ENCODE assay signal across 8 cellular contexts in genomic region chr1:7646981-7647901, GRCh38.
A peak's percentile ranks its signal among the peaks of the same experiment; 100 is the strongest.
DNase-seq lines count a peak whose midpoint lies in the region; ATAC-seq, FAIRE-seq and TF ChIP-seq lines count a peak whose summit lies in the region.

No MANE protein-coding gene starts in this region.

- H3K27ac Mint-ChIP-seq in astrocyte (ENCODE audit: unreplicated experiment), result no peak overlapping the region

- peak; percentile 66 for DNase-seq in DMS79 treated with DMSO at 0.1 percent for 48 hours (lab: John Stamatoyannopoulos, UW)
- DNase-seq in LNCaP clone FGC (ENCODE audit: low read depth), result no peak
- DNase-seq in T1000 (lab: John Stamatoyannopoulos, UW), result peak; percentile 57
- DNase-seq in astrocyte (ENCODE audit: low read depth), result no peak
- peak; percentile 95 for DNase-seq in iPS-NIHi11 (ENCODE audit: low spot score)
- peak; percentile 80 for DNase-seq in stimulated activated CD4-positive, alpha-beta T cell treated with anti-CD3 and anti-CD28 coated beads, Interleukin-15, amount 100 ng/mL, for 24 hours

- H3K79me2 ChIP-seq in astrocyte (ENCODE audit: insufficient read depth, low read length), result no peaks in the 10 kb centered on the region

- no peak overlapping the region for H3K4me3 ChIP-seq in LNCaP clone FGC (ENCODE audit: low read depth, low read length)
- H3K4me3 ChIP-seq in astrocyte (ENCODE audit: insufficient read depth, low read depth, low read length), result no peak overlapping the region

- H3K9ac ChIP-seq in astrocyte (ENCODE audit: low read length), result no peak overlapping the region

- H3K4me2 ChIP-seq in astrocyte (ENCODE audit: low read length), result no peak overlapping the region

- peaks cover 5% of the 10 kb centered on the region for H3K36me3 Mint-ChIP-seq in astrocyte (ENCODE audit: low read depth, unreplicated experiment)

- no peak overlapping the region for H3K4me3 Mint-ChIP-seq in astrocyte (ENCODE audit: unreplicated experiment)

- H2AFZ ChIP-seq in astrocyte (ENCODE audit: low read depth, low read length), result no peak overlapping the region

- H3K9me3 ChIP-seq in astrocyte (ENCODE audit: insufficient read depth, low read depth, low read length), result no peaks in the 10 kb centered on the region

- H3K27ac ChIP-seq in astrocyte (ENCODE audit: low read depth, low read length), result no peak overlapping the region

- H4K20me1 ChIP-seq in astrocyte (ENCODE audit: insufficient read depth, low read length), result no peaks in the 10 kb centered on the region

- H3K27me3 ChIP-seq in astrocyte (ENCODE audit: insufficient read depth, low read length), result no peaks in the 10 kb centered on the region

- H3K4me1 Mint-ChIP-seq in astrocyte (ENCODE audit: low read depth, unreplicated experiment), result no peaks in the 10 kb centered on the region

- peaks cover 4% of the 10 kb centered on the region for H3K9me3 Mint-ChIP-seq in astrocyte (ENCODE audit: unreplicated experiment)

- no peak for ATAC-seq in HG03139 (IDR thresholded peaks at IDR 0.05; ENCODE audit: unreplicated experiment)
- ATAC-seq in GM21515 (IDR thresholded peaks at IDR 0.05; ENCODE audit: unreplicated experiment), result no peak

- H3K27me3 Mint-ChIP-seq in astrocyte (ENCODE audit: low read depth, unreplicated experiment), result peaks cover 21% of the 10 kb centered on the region

- no peak for FAIRE-seq in astrocyte (lab: Jason Lieb, UNC)

- peak; percentile 93 for TF ChIP-seq CTCF in LNCaP clone FGC (IDR thresholded peaks at IDR 0.05; ENCODE audit: control insufficient read depth, extremely low read depth, insufficient read depth)
- TF ChIP-seq CTCF in astrocyte (IDR thresholded peaks at IDR 0.05; ENCODE audit: insufficient read depth, low read depth, low read length), result peak; percentile 74

- peaks cover 2% of the 10 kb centered on the region for H3K4me1 ChIP-seq in astrocyte (ENCODE audit: insufficient read depth, low read length)

- no peaks in the 10 kb centered on the region for H3K36me3 ChIP-seq in astrocyte (ENCODE audit: insufficient read depth, low read length)

Comparison
In these comparisons a context has a peak if more than half of its experiments do, and no peak if none do; other contexts are left out.
1. DNase-seq: peak in DMS79 treated with DMSO at 0.1 percent for 48 hours (single experiment), T1000 (single experiment), iPS-NIHi11 (single experiment) and stimulated activated CD4-positive, alpha-beta T cell treated with anti-CD3 and anti-CD28 coated beads, Interleukin-15, amount 100 ng/mL, for 24 hours (single experiment); none in LNCaP clone FGC (single experiment) and astrocyte (single experiment).